Comparison of ENCODE assay signal across 30 cellular contexts in the genomic region with DNA sequence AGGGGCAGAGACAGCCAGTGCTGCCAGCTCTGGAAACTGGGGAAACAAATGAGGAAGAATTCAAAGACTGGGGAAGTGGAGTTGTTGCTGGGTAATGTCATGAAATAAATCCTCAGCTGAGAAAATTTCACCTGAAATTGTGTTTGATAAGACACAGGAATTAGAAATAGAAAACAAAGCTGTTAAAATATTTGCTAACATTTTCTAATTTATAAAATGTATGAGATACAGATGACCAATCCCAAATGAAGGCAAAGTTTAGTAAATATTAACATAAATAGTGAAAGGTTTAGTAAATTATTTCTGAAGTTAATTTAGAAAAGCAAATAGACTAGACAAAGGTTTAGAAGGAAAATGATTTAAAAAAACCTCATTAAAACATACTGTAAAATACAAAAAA. TPM values are rescaled to one million over a fixed set of nuclear protein-coding genes. Genes with fewer than 3 reads are reported as not detected.
"Had no signal": no experiment of that assay in that cellular context is flagged by ENCODE, and none has a peak within 500 bp of the region (broad histone marks: within the 10 kb centered on the region; RNA-seq: fewer than 3 reads in every experiment).

A gene with protein sequence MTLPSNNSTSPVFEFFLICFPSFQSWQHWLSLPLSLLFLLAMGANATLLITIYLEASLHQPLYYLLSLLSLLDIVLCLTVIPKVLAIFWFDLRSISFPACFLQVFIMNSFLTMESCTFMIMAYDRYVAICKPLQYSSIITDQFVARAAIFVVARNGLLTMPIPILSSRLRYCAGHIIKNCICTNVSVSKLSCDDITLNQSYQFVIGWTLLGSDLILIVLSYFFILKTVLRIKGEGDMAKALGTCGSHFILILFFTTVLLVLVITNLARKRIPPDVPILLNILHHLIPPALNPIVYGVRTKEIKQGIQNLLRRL (minus strand): TSS at position 101 of the 400 bp plus-strand sequence. CDS start 0 bp downstream, at position 101.

- H3K4me3 ChIP-seq: stomach, suprapubic skin, testis, thoracic aorta, thyroid gland, tibial artery, tibial nerve, transverse colon, upper lobe of left lung, upper lobe of right lung, uterus, vagina had no signal

- DNase-seq: stimulated activated CD4-positive, alpha-beta T cell treated with anti-CD3 and anti-CD28 coated beads, Interleukin-2, amount 100 ng/mL, for 48 hours; stimulated activated CD4-positive, alpha-beta T cell treated with anti-CD3 and anti-CD28 coated beads, Interleukin-4, amount 100 ng/mL, for 1 hour; stimulated activated CD4-positive, alpha-beta T cell treated with anti-CD3 and anti-CD28 coated beads, Interleukin-4, amount 100 ng/mL, for 24 hours; stimulated activated CD4-positive, alpha-beta T cell treated with anti-CD3 and anti-CD28 coated beads, Interleukin-4, amount 100 ng/mL, for 4 hours; stimulated activated CD8-positive, alpha-beta memory T cell treated with anti-CD3 and anti-CD28 coated beads, Interleukin-4, amount 100 ng/mL, for 48 hours; stimulated activated naive B cell treated with anti-CD40 and anti-IgM and Interleukin-4, amounts not matched to agents 10 μg/mL and 1 μg/mL and 100 μg/mL, for 72 hours; stimulated activated naive CD4-positive, alpha-beta T cell; stimulated activated naive CD4-positive, alpha-beta T cell treated with Interleukin-2 at 50 U/mL for 16 hours; stimulated activated naive CD8-positive, alpha-beta T cell treated with anti-CD3 and anti-CD28 coated beads, Interleukin-15, amount 100 ng/mL, for 72 hours; stimulated activated naive CD8-positive, alpha-beta T cell treated with anti-CD3 and anti-CD28 coated beads, Interleukin-15, Interleukin-2, amounts not matched to agents 100 U/mL and 50 U/mL, for 24 hours; stomach; substantia nigra; testis; thyroid gland; tibial artery; transverse colon; trophoblast cell; upper lobe of left lung; upper lobe of right lung; uterus had no signal

- H3K27ac ChIP-seq: stomach, suprapubic skin, testis, thoracic aorta, thyroid gland, tibial artery, tibial nerve, transverse colon, upper lobe of left lung, upper lobe of right lung, uterus, vagina had no signal

- H3K36me3 ChIP-seq: stomach, suprapubic skin, thoracic aorta, thyroid gland, tibial artery, tibial nerve, transverse colon, upper lobe of left lung, upper lobe of right lung, uterus, vagina had no signal

- H3K9me3 ChIP-seq: testis, thyroid gland, tibial artery, transverse colon, upper lobe of right lung had no signal

- H3K4me1 ChIP-seq: stomach, suprapubic skin, testis, thyroid gland, tibial artery, tibial nerve, transverse colon, upper lobe of left lung, upper lobe of right lung, uterus, vagina had no signal

- ATAC-seq: stimulated activated naive B cell treated with anti-CD40 and anti-IgM and Interleukin-4, amounts not matched to agents 10 μg/mL and 1 μg/mL and 100 μg/mL, for 72 hours; stimulated activated naive CD8-positive, alpha-beta T cell treated with anti-CD3 and anti-CD28 coated beads, Interleukin-15, amount 100 ng/mL, for 72 hours; stimulated activated naive CD8-positive, alpha-beta T cell treated with anti-CD3 and anti-CD28 coated beads, Interleukin-15, Interleukin-2, amounts not matched to agents 100 U/mL and 50 U/mL, for 24 hours; upper lobe of right lung had no signal

- H3K27me3 ChIP-seq: stomach, suprapubic skin, testis, thyroid gland, tibial artery, tibial nerve, transverse colon, upper lobe of left lung, upper lobe of right lung, uterus, vagina had no signal

- FAIRE-seq: urothelium cell line had no signal

RNA-seq across cellular contexts. Expression of the gene that starts here (rescaled TPM):
- total RNA-seq: stomach, subcutaneous adipose tissue, suprapubic skin, temporal lobe, testis, thoracic aorta, thyroid gland, tibial nerve, transverse colon, upper lobe of left lung, upper lobe of right lung, ureter, urinary bladder, uterus, vagina had no signal
- polyA plus RNA-seq: stomach, thymus, urinary bladder had no signal
